27 cellular contexts compared by ENCODE assay signal in the genomic region with DNA sequence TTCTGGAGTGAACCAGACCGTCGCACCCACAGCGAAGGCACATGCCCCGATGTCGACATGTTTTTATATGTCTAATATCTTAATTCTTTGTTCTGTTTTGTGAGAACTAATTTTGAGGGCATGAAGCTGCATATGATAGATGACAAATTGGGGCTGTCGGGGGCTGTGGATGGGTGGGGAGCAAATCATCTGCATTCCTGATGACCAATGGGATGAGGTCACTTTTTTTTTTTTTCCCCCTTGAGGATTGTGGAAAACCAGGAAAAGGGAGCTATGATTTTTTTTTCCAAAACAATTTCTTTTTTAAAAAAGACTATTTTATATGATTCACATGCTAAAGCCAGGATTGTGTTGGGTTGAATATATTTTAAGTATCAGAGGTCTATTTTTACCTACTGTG. TPM values are rescaled to one million over a fixed set of nuclear protein-coding genes. Genes with fewer than 3 reads are reported as not detected.
"Had no signal": no experiment of that assay in that cellular context is flagged by ENCODE, and none has a peak within 500 bp of the region (broad histone marks: within the 10 kb centered on the region; RNA-seq: fewer than 3 reads in every experiment).

No MANE protein-coding gene starts in this region.

- H3K4me3 ChIP-seq: breast epithelium, heart right ventricle, lower lobe of right lung, sigmoid colon, spleen, thoracic aorta, vagina had no signal

- H3K27me3 ChIP-seq: breast epithelium, heart right ventricle, sigmoid colon, spleen, vagina had no signal

- H3K4me1 ChIP-seq: breast epithelium had no signal

- H3K4me3 Mint-ChIP-seq: activated naive CD4-positive, alpha-beta T cell treated with anti-CD3 and anti-CD28 coated beads, Interleukin-2, amount 50 U/mL, for 24 hours; central memory CD8-positive, alpha-beta T cell; effector memory CD8-positive, alpha-beta T cell; naive thymus-derived CD4-positive, alpha-beta T cell; neural crest cell; type B pancreatic cell; WTC11 had no signal

- ATAC-seq: effector memory CD8-positive, alpha-beta T cell; esophagus mucosa; left colon; lower lobe of right lung; naive thymus-derived CD4-positive, alpha-beta T cell; WTC11 had no signal

- H3K9me3 Mint-ChIP-seq: activated naive CD4-positive, alpha-beta T cell treated with anti-CD3 and anti-CD28 coated beads, Interleukin-2, amount 50 U/mL, for 24 hours; central memory CD8-positive, alpha-beta T cell; effector memory CD8-positive, alpha-beta T cell; neural crest cell; type B pancreatic cell; WTC11 had no signal

- DNase-seq: activated gamma-delta T cell treated with Interleukin-2 at 50 U/mL for 16 hours; activated T-cell treated with anti-CD3 and anti-CD28 coated beads, Interleukin-2, amount 50 U/mL, for 1 hour; aorta; effector memory CD8-positive, alpha-beta T cell; heart right ventricle; left colon; lower lobe of right lung; naive thymus-derived CD4-positive, alpha-beta T cell; occipital lobe; posterior cingulate gyrus; sigmoid colon; spleen; stimulated activated CD4-positive, alpha-beta T cell treated with anti-CD3 and anti-CD28 coated beads, Interleukin-4, amount 100 ng/mL, for 1 hour; stimulated activated naive CD4-positive, alpha-beta T cell treated with Interleukin-2 at 50 U/mL for 16 hours had no signal

- H3K27me3 Mint-ChIP-seq: activated naive CD4-positive, alpha-beta T cell treated with anti-CD3 and anti-CD28 coated beads, Interleukin-2, amount 50 U/mL, for 24 hours; central memory CD8-positive, alpha-beta T cell; effector memory CD8-positive, alpha-beta T cell; naive thymus-derived CD4-positive, alpha-beta T cell; type B pancreatic cell had no signal

- FAIRE-seq: colon, endothelial cell of umbilical vein, keratinocyte had no signal

- H3K9me3 ChIP-seq: breast epithelium, heart right ventricle, lower lobe of right lung, sigmoid colon, spleen, thoracic aorta, vagina had no signal

- H3K27ac Mint-ChIP-seq: type B pancreatic cell, WTC11 had no signal

- H3K36me3 ChIP-seq: breast epithelium had no signal

- H3K27ac ChIP-seq: breast epithelium, lower lobe of right lung, sigmoid colon, spleen, thoracic aorta, vagina had no signal

RNA-seq across cellular contexts. Expression of a gene that starts 49.2 kb away (rescaled TPM):
- total RNA-seq: aorta; breast epithelium; dermis microvascular lymphatic vessel endothelial cell; endothelial cell of umbilical vein; esophagus mucosa; heart right ventricle; left colon; lower lobe of right lung; naive thymus-derived CD4-positive, alpha-beta T cell; neural crest cell; occipital lobe; sigmoid colon; spleen; thoracic aorta; vagina; WTC11 had no signal
- polyA plus RNA-seq: aorta; endothelial cell of umbilical vein; heart right ventricle; keratinocyte; naive thymus-derived CD4-positive, alpha-beta T cell; sigmoid colon; spleen had no signal
